Comparison of ENCODE assay signal across 8 cellular contexts in genomic region chr13:48750588-48751383, GRCh38.
A peak's percentile ranks its signal among the peaks of the same experiment; 100 is the strongest.
DNase-seq lines count a peak whose midpoint lies in the region; ATAC-seq and TF ChIP-seq lines count a peak whose summit lies in the region.

No MANE protein-coding gene starts in this region.

- H3K27ac Mint-ChIP-seq in naive thymus-derived CD4-positive, alpha-beta T cell: no peak overlapping the region

- no peaks in the 10 kb centered on the region for H3K9me3 ChIP-seq in right atrium auricular region
- H3K9me3 ChIP-seq in naive thymus-derived CD4-positive, alpha-beta T cell (ENCODE audit: control insufficient read depth in 2 of 3, low read length in 3 of 3): peaks cover 0 to 3% (median 0%) of the 10 kb centered on the region in 3 experiments

- peaks cover 0 to 7% (median 5%) of the 10 kb centered on the region in 5 donors for H3K27me3 Mint-ChIP-seq in naive thymus-derived CD4-positive, alpha-beta T cell

- intact Hi-C loops in naive thymus-derived CD4-positive, alpha-beta T cell (cut with micrococcal nuclease): no loop called here

- H3K27me3 ChIP-seq in brain microvascular endothelial cell (replicated peaks): no peaks in the 10 kb centered on the region
- no peaks in the 10 kb centered on the region for H3K27me3 ChIP-seq in right atrium auricular region
- no peaks in the 10 kb centered on the region for H3K27me3 ChIP-seq in naive thymus-derived CD4-positive, alpha-beta T cell (ENCODE audit: control insufficient read depth in 2 of 2, insufficient read depth in 2 of 2, low read length in 2 of 2)

- H3K36me3 ChIP-seq in brain microvascular endothelial cell (replicated peaks) (no peaks in the 10 kb centered on the region), right atrium auricular region (no peaks in the 10 kb centered on the region)
- H3K36me3 ChIP-seq in naive thymus-derived CD4-positive, alpha-beta T cell (ENCODE audit: control insufficient read depth in 2 of 3, insufficient read depth in 3 of 3, low read length in 3 of 3): no peaks in the 10 kb centered on the region

- no peak overlapping the region for H3K4me3 Mint-ChIP-seq in naive thymus-derived CD4-positive, alpha-beta T cell

- H3K36me3 Mint-ChIP-seq in naive thymus-derived CD4-positive, alpha-beta T cell: peaks cover 0 to 10% (median 4%) of the 10 kb centered on the region in 5 donors

- peak; percentile 61 for DNase-seq in AG20443 (ENCODE audit: low spot score)
- DNase-seq in brain microvascular endothelial cell: peak; percentile 38
- peak; percentile 70 for DNase-seq in right atrium auricular region (ENCODE audit: low spot score)
- peak; percentile 51 for DNase-seq in skeletal muscle cell (ENCODE audit: low read depth)
- no peak for DNase-seq in naive thymus-derived CD4-positive, alpha-beta T cell
- no peak for DNase-seq in superior temporal gyrus (ENCODE audit: extremely low spot score)

- H3K27ac ChIP-seq in brain microvascular endothelial cell: peak overlapping the region; percentile 93
- H3K27ac ChIP-seq in right atrium auricular region: peak overlapping the region; percentile 68 to 89
- H3K27ac ChIP-seq in naive thymus-derived CD4-positive, alpha-beta T cell (ENCODE audit: low read depth, low read length): no peak overlapping the region

- POLR2A ChIA-PET in naive thymus-derived CD4-positive, alpha-beta T cell (lab: Charles Lee): no interaction called here

- peaks cover 0 to 6% (median 0%) of the 10 kb centered on the region in 7 donors for H3K4me1 Mint-ChIP-seq in naive thymus-derived CD4-positive, alpha-beta T cell

- CTCF ChIA-PET in naive thymus-derived CD4-positive, alpha-beta T cell (lab: Charles Lee): no interaction called here

- TF ChIP-seq CTCF in brain microvascular endothelial cell (IDR thresholded peaks at IDR 0.05; ENCODE audit: low read depth, low read length, missing control alignments) (peak; percentile 37), right atrium auricular region (IDR thresholded peaks at IDR 0.05) (peak in 1 of 2 donors; percentile 14)

- peaks cover 0 to 30% of the 10 kb centered on the region in 2 donors for H3K4me1 ChIP-seq in right atrium auricular region
- H3K4me1 ChIP-seq in naive thymus-derived CD4-positive, alpha-beta T cell (ENCODE audit: control insufficient read depth in 2 of 2, insufficient read depth in 2 of 2, low read length in 2 of 2): peaks cover 0 to 11% of the 10 kb centered on the region in 2 donors

- H3K9me3 Mint-ChIP-seq in naive thymus-derived CD4-positive, alpha-beta T cell: peaks cover 0 to 12% (median 8%) of the 10 kb centered on the region in 11 donors

- ATAC-seq in naive thymus-derived CD4-positive, alpha-beta T cell: no peak
- no peak for ATAC-seq in HG03565 (IDR thresholded peaks at IDR 0.05; ENCODE audit: unreplicated experiment)
- ATAC-seq in GM19463 (IDR thresholded peaks at IDR 0.05; ENCODE audit: unreplicated experiment): no peak

- in situ Hi-C loops in brain microvascular endothelial cell (cut with HindIII; ENCODE audit: low pct_ligation_motif_present, low sequenced_read_pairs): no loop called here

- H3K4me3 ChIP-seq in brain microvascular endothelial cell (ENCODE audit: low read depth, low read length): no peak overlapping the region
- no peak overlapping the region for H3K4me3 ChIP-seq in right atrium auricular region
- H3K4me3 ChIP-seq in skeletal muscle cell (ENCODE audit: low read depth, low read length): no peak overlapping the region
- H3K4me3 ChIP-seq in naive thymus-derived CD4-positive, alpha-beta T cell (ENCODE audit: low read length): no peak overlapping the region

Comparison
In these comparisons a context has a peak if more than half of its experiments do, and no peak if none do; other contexts are left out.
1. DNase-seq: peak in AG20443 (single experiment), brain microvascular endothelial cell (single experiment), right atrium auricular region (single experiment) and skeletal muscle cell (single experiment); none in naive thymus-derived CD4-positive, alpha-beta T cell (0 of 9) and superior temporal gyrus (single experiment).